Comparison of ENCODE assay signal across 8 cellular contexts in genomic region chr7:116862234-116863167, GRCh38. TPM values are rescaled to one million over a fixed set of nuclear protein-coding genes. Genes with fewer than 3 reads are reported as not detected.
A peak's percentile ranks its signal among the peaks of the same experiment; 100 is the strongest.
DNase-seq lines count a peak whose midpoint lies in the region; ATAC-seq and TF ChIP-seq lines count a peak whose summit lies in the region.

TSS of gene CAPZA2 (plus strand) at chr7:116862587. CDS start at chr7:116862612, 25 bp downstream.

- intact Hi-C loops in left colon (cut with DNase I, micrococcal nuclease) = no loop called here

- H3K27ac ChIP-seq in C4-2B (peak within 1 kb of the TSS; percentile 85), cingulate gyrus (ENCODE audit: low read depth, low read length) (peak within 1 kb of the TSS; percentile 92)

- peak; percentile 40 for TF ChIP-seq CTCF in C4-2B (conservative IDR thresholded peaks at IDR 0.05)

- ATAC-seq in GM19328 (IDR thresholded peaks at IDR 0.05; ENCODE audit: unreplicated experiment) (peak; percentile 94), HG03469 (IDR thresholded peaks at IDR 0.05; ENCODE audit: unreplicated experiment) (peak; percentile 79), left colon (peak; percentile 97)

- DNase-seq in NCI-H526 (lab: John Stamatoyannopoulos, UW) (peak; percentile 91 to 98), left colon (peak; percentile 89 to 95)
- DNase-seq in activated CD4-positive, alpha-beta T cell treated with anti-CD3 and anti-CD28 coated beads for 48 hours = peak; percentile 96
- peak; percentile 94 to 96 for DNase-seq in stimulated activated CD4-positive, alpha-beta T cell treated with anti-CD3 and anti-CD28 coated beads, Interleukin-1b, Interleukin-23, amount 100 ng/mL, for 4 hours (ENCODE audit: low read depth in 2 of 2)

RNA-seq across cellular contexts. Expression of gene CAPZA2, which starts in this region (rescaled TPM):
- total RNA-seq in left colon = 100 to 1,000 TPM; 209 to 291 TPM

Comparison
In these comparisons a context has a peak if more than half of its experiments do, and no peak if none do; other contexts are left out.
1. Peak in every context shown above with its lines: DNase-seq, ATAC-seq and H3K27ac ChIP-seq.